34 cellular contexts compared by ENCODE assay signal in the genomic region with DNA sequence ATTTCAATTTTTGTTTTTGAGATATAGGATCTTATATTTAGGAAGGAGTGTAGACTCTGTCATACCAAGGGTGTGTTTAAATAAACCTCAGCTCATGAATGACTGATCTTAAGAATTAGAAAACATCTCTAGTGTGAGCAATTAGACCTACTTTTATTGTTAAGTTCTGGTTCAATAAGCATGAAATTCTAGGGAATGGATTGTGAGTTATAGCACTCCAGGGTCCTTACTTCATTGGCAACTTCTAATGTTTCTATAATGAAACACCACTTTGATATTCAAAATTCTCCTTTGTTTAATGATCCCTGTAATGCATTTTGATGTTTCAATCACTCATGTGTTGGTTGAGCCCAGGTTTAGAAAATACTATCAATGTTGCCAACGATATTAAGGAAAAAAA.
"Had no signal": no experiment of that assay in that cellular context is flagged by ENCODE, and none has a peak within 500 bp of the region (broad histone marks: within the 10 kb centered on the region; RNA-seq: fewer than 3 reads in every experiment).

No MANE protein-coding gene starts in this region.

- H3K9me3 ChIP-seq: adrenal gland, MG63, Peyer's patch had no signal

- DNase-seq: activated B cell treated with CpG ODN at 0.5 μM for 24 hours; activated CD4-positive, alpha-beta memory T cell treated with anti-CD3 and anti-CD28 coated beads for 36 hours; activated CD4-positive, alpha-beta T cell treated with anti-CD3 and anti-CD28 coated beads for 4 hours; activated CD4-positive, alpha-beta T cell treated with anti-CD3 and anti-CD28 coated beads, Interleukin-2, amount 50 U/mL, for 1 hour; activated CD4-positive, CD25-positive, alpha-beta regulatory T cell treated with anti-CD3 and anti-CD28 coated beads, Interleukin-2, amount 50 U/mL, for 72 hours; activated CD8-positive, alpha-beta memory T cell treated with anti-CD3 and anti-CD28 coated beads, Interleukin-2, amount 50 U/mL, for 4 hours; activated gamma-delta T cell treated with Interleukin-2 at 50 U/mL for 16 hours; activated naive CD4-positive, alpha-beta T cell treated with anti-CD3 and anti-CD28 coated beads for 36 hours; activated T-cell treated with anti-CD3 and anti-CD28 coated beads for 4 hours; activated T-cell treated with anti-CD3 and anti-CD28 coated beads, Interleukin-2, amount 50 U/mL, for 4 hours; adrenal gland; central memory CD4-positive, alpha-beta T cell; Karpas-422; MG63; NCI-H1048; NCI-H1105 treated with DMSO at 0.1 percent for 48 hours; NCI-H1436; NCI-H1694; NCI-H1930; NCI-H2081 treated with DMSO at 0.1 percent for 48 hours; NCI-H2171; NCI-H524; Peyer's patch; SIG-M5; SW 1271; T-helper 1 cell; T-helper 2 cell; T-helper 9 cell had no signal

- ATAC-seq: activated naive CD4-positive, alpha-beta T cell treated with anti-CD3 and anti-CD28 coated beads, Interleukin-2, amount 50 U/mL, for 72 hours; activated T-cell treated with anti-CD3 and anti-CD28 coated beads, Interleukin-2, amount 50 U/mL, for 4 hours; Right ventricle myocardium inferior; SK-N-SH treated with all-trans-retinoic acid at 6 μM for 48 hours had no signal

- H3K36me3 ChIP-seq: adrenal gland, brain microvascular endothelial cell, MG63, Peyer's patch had no signal

- H3K27me3 ChIP-seq: adrenal gland, brain microvascular endothelial cell, MG63, Peyer's patch had no signal

- H3K4me1 ChIP-seq: adrenal gland, Peyer's patch had no signal

- H3K27ac ChIP-seq: adrenal gland, brain microvascular endothelial cell, Peyer's patch, RWPE1, VCaP had no signal

- H3K4me3 ChIP-seq: adrenal gland, MG63, Peyer's patch had no signal
